In genomic region chr18:9516437-9517064, GRCh38 we compare ENCODE assay signal across 8 cellular contexts. TPM values are rescaled to one million over a fixed set of nuclear protein-coding genes. Genes with fewer than 3 reads are reported as not detected.
A peak's percentile ranks its signal among the peaks of the same experiment; 100 is the strongest.
DNase-seq lines count a peak whose midpoint lies in the region; ATAC-seq, FAIRE-seq and TF ChIP-seq lines count a peak whose summit lies in the region.

No MANE protein-coding gene starts in this region.

- DNase-seq in A172 (ENCODE audit: low spot score) (peak; percentile 33), GM03348 (ENCODE audit: low spot score) (peak; percentile 56), NCI-H2029 (lab: John Stamatoyannopoulos, UW) (peak; percentile 34), heart right ventricle (no peak), small intestine (peak; percentile 22), hepatic stellate cell (ENCODE audit: low spot score) (no peak), 8988T (no peak)

- intact Hi-C loops in heart right ventricle (cut with DNase I): loop anchor here in 8 of 10 donors (5.0 to 10.0 kb wide), 5 partner anchors 152 to 444 kb away; partner anchors contain the start of gene TWSG1 (in 1 of the 8)

- H3K4me3 ChIP-seq in WI38 (ENCODE audit: low read depth, low read length) (no peak overlapping the region), heart right ventricle (no peak overlapping the region), small intestine (ENCODE audit: low read depth in 1 of 2, low read length in 2 of 2) (no peak overlapping the region)

- no peaks in the 10 kb centered on the region for H3K27me3 ChIP-seq in heart right ventricle
- no peaks in the 10 kb centered on the region for H3K27me3 ChIP-seq in small intestine (ENCODE audit: control insufficient read depth in 2 of 2, insufficient read depth in 2 of 2, low read length in 2 of 2)

- H3K9me3 ChIP-seq in heart right ventricle: no peaks in the 10 kb centered on the region
- no peaks in the 10 kb centered on the region for H3K9me3 ChIP-seq in small intestine (ENCODE audit: control insufficient read depth, low read depth)

- TF ChIP-seq CTCF in WI38 (IDR thresholded peaks at IDR 0.05; ENCODE audit: low read depth, low read length) (peak; percentile 76), heart right ventricle (IDR thresholded peaks at IDR 0.05) (peak; percentile 75 to 90 (median 84))

- peak overlapping the region in 1 of 10 donors; percentile 22 for H3K27ac ChIP-seq in heart right ventricle
- H3K27ac ChIP-seq in small intestine (ENCODE audit: low read depth in 1 of 2, low read length in 1 of 2): no peak overlapping the region

- peaks cover 0 to 31% (median 6%) of the 10 kb centered on the region in 9 donors for H3K4me1 ChIP-seq in heart right ventricle
- no peaks in the 10 kb centered on the region for H3K4me1 ChIP-seq in small intestine (ENCODE audit: control insufficient read depth in 2 of 2, insufficient read depth in 1 of 2, low read depth in 1 of 2, low read length in 1 of 2)

- no peak for FAIRE-seq in small intestine (lab: Jason Lieb, UNC)

- H3K36me3 ChIP-seq in heart right ventricle (peaks cover 0 to 46% (median 4%) of the 10 kb centered on the region in 9 donors), small intestine (ENCODE audit: control insufficient read depth in 2 of 2, insufficient read depth in 2 of 2, low read length in 2 of 2) (peaks cover 0 to 2% of the 10 kb centered on the region in 2 donors)

- ATAC-seq in heart right ventricle: peak in 5 of 8 donors; percentile 19 to 49 (median 42)

- 62 to 66% methylated on average over 4 of the region's 4 CpGs for whole genome bisulfite sequencing in heart right ventricle, 2 donors
- 76% methylated on average over 4 of the region's 4 CpGs for WGBS in small intestine, 3 donors

RNA-seq across cellular contexts. Expression of gene RALBP1, which starts 41.2 kb away (rescaled TPM):
- 79.5 and 84.6 TPM in 2 replicates for total RNA-seq in A172 (2014; rRNA removed; shearing (Covaris generic))
- 10 to 100 TPM; 39.3 to 53.8 (median 41.8) TPM for total RNA-seq in heart right ventricle
- polyA plus RNA-seq in heart right ventricle (10 to 100 TPM; 23.1 to 29.9 TPM), small intestine (10 to 100 TPM; 18.1 to 30.4 (median 19.7) TPM)

Comparison
In these comparisons a context has a peak if more than half of its experiments do, and no peak if none do; other contexts are left out.
1. DNase-seq: peak in A172 (single experiment), GM03348 (single experiment), NCI-H2029 (single experiment) and small intestine (single experiment); none in heart right ventricle (0 of 2), hepatic stellate cell (single experiment) and 8988T (single experiment).